Comparison of ENCODE assay signal across 16 cellular contexts in the genomic region with DNA sequence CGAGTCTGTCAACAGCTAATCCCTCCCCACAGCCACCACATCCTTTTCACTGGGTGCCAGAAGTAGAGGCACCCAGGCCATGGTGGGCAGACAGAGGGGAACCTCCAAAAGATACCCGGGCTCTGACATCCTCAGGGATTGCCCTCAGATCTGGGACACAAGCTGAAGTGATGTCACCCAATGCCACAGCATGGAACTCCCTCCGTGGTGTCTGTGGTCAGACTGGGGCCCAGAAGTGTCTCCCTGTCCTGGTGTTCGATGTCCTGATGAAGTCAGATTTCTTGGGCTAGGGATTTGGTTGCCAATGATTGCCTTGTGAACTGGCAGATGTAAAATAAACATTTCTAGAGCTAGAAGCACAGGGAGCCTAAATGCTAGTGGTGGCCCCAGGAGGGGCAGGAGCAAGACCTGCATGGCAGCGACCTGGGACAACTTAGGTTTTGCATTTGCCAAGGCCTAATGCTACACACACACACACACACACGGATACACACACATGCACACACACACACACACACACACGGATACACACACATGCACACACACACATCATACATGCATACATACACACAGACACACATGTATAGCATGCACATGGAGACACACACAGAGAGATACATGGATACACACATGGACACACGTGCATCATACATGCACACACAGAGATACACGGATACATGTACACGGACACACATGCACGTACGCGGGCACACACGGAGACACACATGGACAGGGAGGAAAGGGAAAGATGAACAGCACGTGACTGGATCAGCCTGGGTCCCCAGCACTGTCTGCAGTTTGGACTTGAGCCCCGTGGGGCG.
DNase-seq lines count a peak whose midpoint lies in the region; TF ChIP-seq lines count a peak whose summit lies in the region.
"Had no signal": no experiment of that assay in that cellular context is flagged by ENCODE, and none has a peak within 500 bp of the region (broad histone marks: within the 10 kb centered on the region; RNA-seq: fewer than 3 reads in every experiment).

No MANE protein-coding gene starts in this region.

- no peak overlapping the region for H3K4me3 ChIP-seq in endodermal cell (ENCODE audit: low read length)
- H3K4me3 ChIP-seq in neuronal stem cell (ENCODE audit: low read length in 2 of 2): peak overlapping the region in 1 of 2 donors; percentile 58
- H3K4me3 ChIP-seq in suprapubic skin: no peak overlapping the region

- no peak overlapping the region for H3K4ac ChIP-seq in neuronal stem cell (ENCODE audit: low read length)

- no peaks in the 10 kb centered on the region for H3K36me3 Mint-ChIP-seq in endodermal cell (ENCODE audit: low read depth)

- H3K4me1 ChIP-seq in endodermal cell (ENCODE audit: control insufficient read depth, insufficient read depth, low read length) (peaks cover 4% of the 10 kb centered on the region), neuronal stem cell (ENCODE audit: control insufficient read depth in 2 of 2, insufficient read depth in 1 of 2, low read depth in 1 of 2, low read length in 2 of 2) (peaks cover 8 to 9% of the 10 kb centered on the region in 2 donors), suprapubic skin (no peaks in the 10 kb centered on the region)

- no peak for TF ChIP-seq POLR2A in suprapubic skin (IDR thresholded peaks at IDR 0.05)

- DNase-seq in H4 (ENCODE audit: low spot score): peak; percentile 34
- peak; percentile 46 for DNase-seq in M059J (ENCODE audit: low read depth)
- DNase-seq in endodermal cell: peak; percentile 49
- DNase-seq in neuronal stem cell (ENCODE audit: low spot score): no peak
- no peak for DNase-seq in suprapubic skin (ENCODE audit: low spot score in 2 of 2)
- no peak for DNase-seq in activated gamma-delta T cell (lab: John Stamatoyannopoulos, UW)
- no peak for DNase-seq in NCI-H2171 treated with DMSO at 0.1 percent for 48 hours (lab: John Stamatoyannopoulos, UW)
- no peak for DNase-seq in RPMI8226
- DNase-seq: AML-193; GOT3; KBM-7; NCI-H1092; NCI-H2107; NCI-H345; NCI-H69; NK-92 treated with Interleukin-12 subunit alpha and Interleukin-12 subunit beta, amount 100 ng/mL, for 24 hours had no signal

- H2AFZ ChIP-seq in neuronal stem cell (ENCODE audit: low read length): no peak overlapping the region

- no peak overlapping the region for H3K4me2 ChIP-seq in neuronal stem cell (ENCODE audit: insufficient read depth, low read length, poor library complexity, severe bottlenecking)

- peak overlapping the region; percentile 76 for H4K8ac ChIP-seq in neuronal stem cell (ENCODE audit: low read depth, low read length)

- peak overlapping the region; percentile 6 for H3K18ac ChIP-seq in neuronal stem cell (ENCODE audit: low read length)

- H3K36me3 ChIP-seq in endodermal cell (ENCODE audit: control insufficient read depth, insufficient read depth, low read length) (no peaks in the 10 kb centered on the region), neuronal stem cell (replicated peaks in 1 of 2; ENCODE audit: control insufficient read depth in 2 of 2, insufficient read depth in 2 of 2, low read length in 2 of 2) (no peaks in the 10 kb centered on the region), suprapubic skin (no peaks in the 10 kb centered on the region)

- H3K9me3 ChIP-seq in endodermal cell (ENCODE audit: control insufficient read depth, low read length): peaks cover 11% of the 10 kb centered on the region
- no peaks in the 10 kb centered on the region for H3K9me3 ChIP-seq in neuronal stem cell (replicated peaks in 1 of 2; ENCODE audit: control insufficient read depth in 2 of 2, insufficient read depth in 1 of 2, low read depth in 1 of 2, low read length in 2 of 2)
- no peaks in the 10 kb centered on the region for H3K9me3 ChIP-seq in suprapubic skin

- H2BK120ac ChIP-seq in neuronal stem cell (ENCODE audit: low read depth, low read length): no peak overlapping the region

- H3K27me3 ChIP-seq in endodermal cell (ENCODE audit: control insufficient read depth, insufficient read depth, low read length, poor library complexity, severe bottlenecking) (no peaks in the 10 kb centered on the region), neuronal stem cell (ENCODE audit: control insufficient read depth in 3 of 3, insufficient read depth in 3 of 3, low read depth in 1 of 3, low read length in 3 of 3) (no peaks in the 10 kb centered on the region), suprapubic skin (no peaks in the 10 kb centered on the region)

- H3K9ac ChIP-seq in endodermal cell (ENCODE audit: extremely low read depth, low read length, poor library complexity, severe bottlenecking): no peak overlapping the region
- H3K9ac ChIP-seq in neuronal stem cell (ENCODE audit: low read depth, low read length, poor library complexity): peak overlapping the region; percentile 82

- peaks cover 6% of the 10 kb centered on the region for H3K9me3 Mint-ChIP-seq in endodermal cell

- no peak overlapping the region for H2BK5ac ChIP-seq in neuronal stem cell (ENCODE audit: low read length)

- H3K27ac ChIP-seq in endodermal cell (ENCODE audit: low read depth, low read length): no peak overlapping the region
- H3K27ac ChIP-seq in neuronal stem cell (replicated peaks; ENCODE audit: low read length): no peak overlapping the region
- no peak overlapping the region for H3K27ac ChIP-seq in suprapubic skin

- peak overlapping the region; percentile 31 for H4K91ac ChIP-seq in neuronal stem cell (ENCODE audit: low read depth, low read length, poor library complexity)

- no peak overlapping the region for H3K4me3 Mint-ChIP-seq in endodermal cell

- H3K79me1 ChIP-seq in neuronal stem cell (ENCODE audit: low read depth, low read length): no peaks in the 10 kb centered on the region

- H2BK15ac ChIP-seq in neuronal stem cell (ENCODE audit: low read length): peak overlapping the region; percentile 19

- H3K27me3 Mint-ChIP-seq in endodermal cell (ENCODE audit: insufficient read depth): no peaks in the 10 kb centered on the region

- TF ChIP-seq EP300 in suprapubic skin (IDR thresholded peaks at IDR 0.05): no peak

- no peak overlapping the region for H3K27ac Mint-ChIP-seq in endodermal cell

- 92 to 95% methylated on average over 14 to 17 of the region's 17 CpGs for WGBS in endodermal cell (ENCODE audit: insufficient coverage in 1 of 2, insufficient read length in 1 of 2), 2 experiments
- no CpG with 5 or more reads among the region's 17 CpGs for WGBS in neuronal stem cell (ENCODE audit: extremely low coverage in 2 of 2, insufficient read length in 2 of 2, insufficient replicate concordance in 1 of 2), 2 donors
- 80% methylated on average over 16 of the region's 17 CpGs for WGBS in suprapubic skin

- TF ChIP-seq CTCF in endodermal cell (conservative IDR thresholded peaks at IDR 0.05): no peak
- no peak for TF ChIP-seq CTCF in suprapubic skin (IDR thresholded peaks at IDR 0.05)

- peak overlapping the region; percentile 0 for H2BK12ac ChIP-seq in neuronal stem cell (ENCODE audit: low read length)

- H3K23ac ChIP-seq in neuronal stem cell (ENCODE audit: low read depth, low read length, poor library complexity): peak overlapping the region; percentile 6

- H2AK5ac ChIP-seq in neuronal stem cell (ENCODE audit: low read depth, low read length): no peak overlapping the region

- peak overlapping the region; percentile 49 for H3K14ac ChIP-seq in neuronal stem cell (ENCODE audit: low read length)

- H3K4me1 Mint-ChIP-seq in endodermal cell: peaks cover 27% of the 10 kb centered on the region

Comparison
In these comparisons a context has a peak if more than half of its experiments do, and no peak if none do; other contexts are left out.
1. DNase-seq: peak in H4 (single experiment), M059J (single experiment) and endodermal cell (single experiment); none in neuronal stem cell (single experiment), suprapubic skin (0 of 2), activated gamma-delta T cell (single experiment), NCI-H2171 treated with DMSO at 0.1 percent for 48 hours (single experiment) and RPMI8226 (single experiment).